Comparison of ENCODE assay signal across 1 cellular context in the genomic region with DNA sequence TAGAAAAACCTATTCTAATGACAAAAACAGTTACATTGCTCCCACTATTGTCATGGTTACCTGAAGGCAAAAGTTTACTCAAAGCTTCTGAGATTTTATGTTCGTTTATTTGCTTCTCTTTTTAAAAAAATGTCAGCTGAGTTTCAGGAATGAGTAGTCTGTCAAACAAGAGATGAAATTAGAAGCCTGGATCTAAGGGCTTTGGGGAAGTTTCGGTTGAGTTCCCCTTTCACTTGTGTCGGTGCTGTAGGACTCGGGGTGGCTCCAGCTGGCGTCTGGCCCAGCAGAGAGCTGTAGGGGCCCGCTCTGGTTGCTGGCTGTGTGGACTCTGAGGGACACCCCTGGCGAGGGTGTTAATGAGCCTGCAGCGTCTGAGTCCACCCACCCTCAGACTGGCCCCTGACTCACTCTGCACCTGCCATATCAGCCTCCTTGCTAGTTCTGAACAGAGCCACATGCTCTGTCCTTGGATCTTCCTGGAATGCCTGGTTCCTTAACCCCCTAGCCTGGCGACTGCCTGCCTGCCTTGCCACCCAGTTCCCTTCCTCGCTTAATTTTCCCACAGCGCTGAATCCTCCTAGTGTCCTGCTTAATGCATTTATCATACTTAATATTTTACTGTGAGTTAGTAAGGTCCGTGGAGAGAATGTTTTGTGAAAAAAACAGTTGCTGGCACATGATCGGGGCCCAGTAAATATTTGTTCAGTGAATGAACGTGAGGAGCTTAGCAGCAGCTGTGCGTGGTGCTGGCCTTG.
TF ChIP-seq lines count a peak whose summit lies in the region.

No MANE protein-coding gene starts in this region.

TF ChIP-seq in HCT116, 20 proteins besides CTCF, POLR2A, EP300 and RAD21 (continued from another document):
- TF ChIP-seq CBX3 (IDR thresholded peaks at IDR 0.05; ENCODE audit: low read depth) (no peak), EGR1 (IDR thresholded peaks at IDR 0.05; ENCODE audit: low read depth) (no peak), SIN3A (IDR thresholded peaks at IDR 0.05; ENCODE audit: low read depth) (no peak), FOSL1 (IDR thresholded peaks at IDR 0.05; ENCODE audit: low read depth) (no peak)
- TF ChIP-seq, protein P1, sequence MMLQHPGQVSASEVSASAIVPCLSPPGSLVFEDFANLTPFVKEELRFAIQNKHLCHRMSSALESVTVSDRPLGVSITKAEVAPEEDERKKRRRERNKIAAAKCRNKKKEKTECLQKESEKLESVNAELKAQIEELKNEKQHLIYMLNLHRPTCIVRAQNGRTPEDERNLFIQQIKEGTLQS (IDR thresholded peaks at IDR 0.05) = no peak
